20 cellular contexts compared by ENCODE assay signal in the genomic region with DNA sequence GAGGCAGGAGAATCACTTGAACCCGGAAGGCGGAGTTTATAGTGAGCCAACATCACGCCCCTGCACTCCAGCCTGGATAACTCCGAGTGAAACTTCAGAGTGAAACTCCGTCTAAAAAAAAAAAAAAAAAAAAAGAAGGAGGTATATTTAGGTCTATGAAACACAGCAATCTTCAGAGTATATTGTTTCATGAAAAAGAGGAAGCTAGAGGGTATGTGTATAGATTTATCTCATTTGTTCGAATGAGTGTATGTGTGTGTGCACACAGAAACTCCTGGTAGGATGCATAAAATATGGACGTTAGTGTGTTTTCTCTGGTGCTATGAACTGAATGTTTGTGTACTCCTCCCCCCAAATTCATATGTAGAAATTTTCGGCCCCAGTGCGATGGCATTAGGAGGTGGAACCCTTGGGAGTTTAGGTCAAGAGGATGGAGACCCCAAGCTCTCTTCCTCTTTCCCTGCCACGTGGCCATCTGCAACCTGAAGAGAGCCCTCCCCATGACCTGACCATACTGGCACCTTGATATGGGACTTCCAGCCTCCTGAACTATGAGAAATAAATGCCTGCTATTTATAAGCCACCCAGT.
DNase-seq lines count a peak whose midpoint lies in the region; ATAC-seq and TF ChIP-seq lines count a peak whose summit lies in the region.
"Had no signal": no experiment of that assay in that cellular context is flagged by ENCODE, and none has a peak within 500 bp of the region (broad histone marks: within the 10 kb centered on the region; RNA-seq: fewer than 3 reads in every experiment).

No MANE protein-coding gene starts in this region.

- H3K4me1 Mint-ChIP-seq in IgD-negative memory B cell = peaks cover 36 to 53% (median 52%) of the 10 kb centered on the region in 3 donors
- peaks cover 11% of the 10 kb centered on the region for H3K4me1 Mint-ChIP-seq in activated T-helper 1 cell treated with anti-CD3 and anti-CD28 coated beads, Interleukin-12 subunit alpha, Interleukin-12 subunit beta, Interleukin-2, Interleukin-4 antibody, amounts not matched to agents 30 ng/mL and 10 ng/mL and 1 ng/mL, durations not matched to agents 14 hours and 24 hours and 36 hours (ENCODE audit: low read depth)

- no peak overlapping the region for H2AFZ ChIP-seq in OCI-LY1 (ENCODE audit: low read length)

- H3K9me2 ChIP-seq in OCI-LY1 (ENCODE audit: low read depth, low read length) = no peaks in the 10 kb centered on the region

- 0 out of 2 replicates have a peak, but pooled peaks cover 3% of the 10 kb centered on the region for H3K9me3 ChIP-seq in OCI-LY1 (ENCODE audit: low read length)
- H3K9me3 ChIP-seq: right atrium auricular region had no signal

- H3K4me3 Mint-ChIP-seq in IgD-negative memory B cell = peak overlapping the region; percentile 82 to 94 (median 89)
- H3K4me3 Mint-ChIP-seq in activated T-helper 1 cell treated with anti-CD3 and anti-CD28 coated beads, Interleukin-12 subunit alpha, Interleukin-12 subunit beta, Interleukin-2, Interleukin-4 antibody, amounts not matched to agents 30 ng/mL and 10 ng/mL and 1 ng/mL, durations not matched to agents 14 hours and 24 hours and 36 hours = no peak overlapping the region
- H3K4me3 Mint-ChIP-seq: central memory CD8-positive, alpha-beta T cell; effector memory CD8-positive, alpha-beta T cell had no signal

- H3K36me3 ChIP-seq in OCI-LY1 (ENCODE audit: insufficient read depth, low read length) = peaks cover 58% of the 10 kb centered on the region
- H3K36me3 ChIP-seq: right atrium auricular region, WERI-Rb-1 had no signal

- peaks cover 7% of the 10 kb centered on the region for H3K36me3 Mint-ChIP-seq in IgD-negative memory B cell
- H3K36me3 Mint-ChIP-seq in activated T-helper 1 cell treated with anti-CD3 and anti-CD28 coated beads, Interleukin-12 subunit alpha, Interleukin-12 subunit beta, Interleukin-2, Interleukin-4 antibody, amounts not matched to agents 30 ng/mL and 10 ng/mL and 1 ng/mL, durations not matched to agents 14 hours and 24 hours and 36 hours (ENCODE audit: low read depth) = no peaks in the 10 kb centered on the region

- intact Hi-C loops in activated T-helper 1 cell treated with anti-CD3 and anti-CD28 coated beads, Interleukin-12 subunit alpha, Interleukin-12 subunit beta, Interleukin-2, Interleukin-4 antibody, amounts not matched to agents 30 ng/mL and 10 ng/mL and 1 ng/mL, durations not matched to agents 14 hours and 24 hours and 36 hours (cut with micrococcal nuclease) = no loop called here

- no peaks in the 10 kb centered on the region for H3F3A ChIP-seq in OCI-LY1 (ENCODE audit: insufficient read depth, low read length)

- ATAC-seq in GM21825 (IDR thresholded peaks at IDR 0.05; ENCODE audit: unreplicated experiment) = no peak
- ATAC-seq: effector memory CD8-positive, alpha-beta T cell; SK-N-SH treated with all-trans-retinoic acid at 6 μM for 48 hours had no signal

- H3K4me3 ChIP-seq in OCI-LY1 (ENCODE audit: low read depth, low read length, poor library complexity, severe bottlenecking) = peak overlapping the region; percentile 80
- H3K4me3 ChIP-seq: right atrium auricular region had no signal

- no peaks in the 10 kb centered on the region for H3K27me3 Mint-ChIP-seq in IgD-negative memory B cell
- peaks cover 5% of the 10 kb centered on the region for H3K27me3 Mint-ChIP-seq in activated T-helper 1 cell treated with anti-CD3 and anti-CD28 coated beads, Interleukin-12 subunit alpha, Interleukin-12 subunit beta, Interleukin-2, Interleukin-4 antibody, amounts not matched to agents 30 ng/mL and 10 ng/mL and 1 ng/mL, durations not matched to agents 14 hours and 24 hours and 36 hours (ENCODE audit: insufficient read depth)
- H3K27me3 Mint-ChIP-seq: central memory CD8-positive, alpha-beta T cell; effector memory CD8-positive, alpha-beta T cell had no signal

- H3K9me3 Mint-ChIP-seq in IgD-negative memory B cell = no peaks in the 10 kb centered on the region
- H3K9me3 Mint-ChIP-seq in activated T-helper 1 cell treated with anti-CD3 and anti-CD28 coated beads, Interleukin-12 subunit alpha, Interleukin-12 subunit beta, Interleukin-2, Interleukin-4 antibody, amounts not matched to agents 30 ng/mL and 10 ng/mL and 1 ng/mL, durations not matched to agents 14 hours and 24 hours and 36 hours = no peaks in the 10 kb centered on the region
- H3K9me3 Mint-ChIP-seq: central memory CD8-positive, alpha-beta T cell; effector memory CD8-positive, alpha-beta T cell had no signal

- H3K4me2 ChIP-seq in OCI-LY1 (ENCODE audit: low read length) = peak overlapping the region; percentile 79

- peaks cover 16% of the 10 kb centered on the region for H3K79me2 ChIP-seq in OCI-LY1 (ENCODE audit: insufficient read depth, low read length)

- DNase-seq in CD1c-positive myeloid dendritic cell (ENCODE audit: extremely low spot score) = peak; percentile 55
- peak; percentile 59 for DNase-seq in germinal center (ENCODE audit: low spot score)
- no peak for DNase-seq in HuH-7.5 (ENCODE audit: low spot score)
- no peak for DNase-seq in activated T-helper 1 cell treated with anti-CD3 and anti-CD28 coated beads, Interleukin-12 subunit alpha, Interleukin-12 subunit beta, Interleukin-2, Interleukin-4 antibody, amounts not matched to agents 30 ng/mL and 10 ng/mL and 1 ng/mL, durations not matched to agents 14 hours and 24 hours and 36 hours (ENCODE audit: low spot score)
- DNase-seq in activated CD8-positive, alpha-beta memory T cell treated with anti-CD3 and anti-CD28 coated beads, Interleukin-2, amount 50 U/mL, for 48 hours = no peak
- DNase-seq: activated gamma-delta T cell; amygdala; Calu3; effector memory CD8-positive, alpha-beta T cell; IMR-90; midbrain; NCI-H1694 treated with DMSO at 0.1 percent for 48 hours; NCI-H446; WERI-Rb-1 had no signal

- H3K27ac Mint-ChIP-seq in IgD-negative memory B cell = peak overlapping the region; percentile 17 to 86 (median 37)
- no peak overlapping the region for H3K27ac Mint-ChIP-seq in activated T-helper 1 cell treated with anti-CD3 and anti-CD28 coated beads, Interleukin-12 subunit alpha, Interleukin-12 subunit beta, Interleukin-2, Interleukin-4 antibody, amounts not matched to agents 30 ng/mL and 10 ng/mL and 1 ng/mL, durations not matched to agents 14 hours and 24 hours and 36 hours
- H3K27ac Mint-ChIP-seq: effector memory CD8-positive, alpha-beta T cell had no signal

- peaks cover 88% of the 10 kb centered on the region for H3K4me1 ChIP-seq in OCI-LY1 (ENCODE audit: insufficient read depth, low read length, severe bottlenecking)

- H3K27ac ChIP-seq in OCI-LY1 (ENCODE audit: low read depth, low read length, poor library complexity, severe bottlenecking) = peak overlapping the region; percentile 97
- H3K27ac ChIP-seq: right atrium auricular region, WERI-Rb-1 had no signal

- H4K20me1 ChIP-seq in OCI-LY1 (ENCODE audit: insufficient read depth, low read length) = no peaks in the 10 kb centered on the region

- peak overlapping the region; percentile 78 for H3K9ac ChIP-seq in OCI-LY1 (ENCODE audit: low read length)

- no peaks in the 10 kb centered on the region for H3K27me3 ChIP-seq in OCI-LY1 (ENCODE audit: insufficient read depth, low read length)
- H3K27me3 ChIP-seq: right atrium auricular region had no signal

- TF ChIP-seq CTCF in OCI-LY1 (IDR thresholded peaks at IDR 0.05; ENCODE audit: low read length) = no peak

Comparison
In these comparisons a context has a peak if more than half of its experiments do, and no peak if none do; other contexts are left out.
1. DNase-seq: peak in CD1c-positive myeloid dendritic cell (single experiment) and germinal center (single experiment); none in HuH-7.5 (single experiment), activated T-helper 1 cell treated with anti-CD3 and anti-CD28 coated beads, Interleukin-12 subunit alpha, Interleukin-12 subunit beta, Interleukin-2, Interleukin-4 antibody, amounts not matched to agents 30 ng/mL and 10 ng/mL and 1 ng/mL, durations not matched to agents 14 hours and 24 hours and 36 hours (single experiment) and activated CD8-positive, alpha-beta memory T cell treated with anti-CD3 and anti-CD28 coated beads, Interleukin-2, amount 50 U/mL, for 48 hours (single experiment).